19 cellular contexts compared by ENCODE assay signal in genomic region chr4:168541608-168541953, GRCh38. TPM values are rescaled to one million over a fixed set of nuclear protein-coding genes. Genes with fewer than 3 reads are reported as not detected.
DNase-seq lines count a peak whose midpoint lies in the region; ATAC-seq and TF ChIP-seq lines count a peak whose summit lies in the region.
"Had no signal": no experiment of that assay in that cellular context is flagged by ENCODE, and none has a peak within 500 bp of the region (broad histone marks: within the 10 kb centered on the region; RNA-seq: fewer than 3 reads in every experiment).

No MANE protein-coding gene starts in this region.

- intact Hi-C loops in natural killer cell (cut with micrococcal nuclease), result no loop called here

- POLR2A ChIA-PET in HEK293 (lab: Yijun Ruan, JAX), result no interaction called here
- POLR2A ChIA-PET in activated CD4-positive, alpha-beta T cell treated with anti-CD3 and anti-CD28 coated beads, Interleukin-2, amount 10 ng/mL, durations not matched to agents 7 days and 5 days (lab: Charles Lee), result no interaction called here

- H3K4me3 ChIP-seq in HEK293 (ENCODE audit: low read depth, low read length), result no peak overlapping the region
- H3K4me3 ChIP-seq in fibroblast of mammary gland (ENCODE audit: control insufficient read depth, low read depth, low read length), result no peak overlapping the region
- H3K4me3 ChIP-seq: cardiac muscle cell, mucosa of descending colon, spleen, stomach had no signal

- DNase-seq in fibroblast of mammary gland (ENCODE audit: low read depth), result peak; percentile 85
- DNase-seq in natural killer cell, result no peak
- no peak for DNase-seq in NCI-H69 (lab: John Stamatoyannopoulos, UW)
- DNase-seq in activated CD4-positive, alpha-beta T cell treated with anti-CD3 and anti-CD28 coated beads, Interleukin-2, amount 10 ng/mL, durations not matched to agents 7 days and 5 days, result no peak
- DNase-seq: activated naive CD4-positive, alpha-beta T cell treated with anti-CD3 and anti-CD28 coated beads for 36 hours; GF-D8; mucosa of descending colon; NCI-H2029; NCI-H526 treated with DMSO at 0.1 percent for 48 hours; spleen; stomach had no signal

- H3K27ac Mint-ChIP-seq in natural killer cell, result no peak overlapping the region
- no peak overlapping the region for H3K27ac Mint-ChIP-seq in activated CD4-positive, alpha-beta T cell treated with anti-CD3 and anti-CD28 coated beads, Interleukin-2, amount 10 ng/mL, durations not matched to agents 7 days and 5 days
- H3K27ac Mint-ChIP-seq: activated naive CD4-positive, alpha-beta T cell treated with anti-CD3 and anti-CD28 coated beads for 36 hours; T-helper 1 cell treated with Interleukin-12 subunit alpha and Interleukin-12 subunit beta and Interleukin-4 antibody, amounts not matched to agents 30 μg/mL and 1 μg/mL, for 36 hours had no signal

- no peaks in the 10 kb centered on the region for H3K9me3 ChIP-seq in HEK293 (ENCODE audit: control insufficient read depth, insufficient read depth, low read depth, low read length)
- H3K9me3 ChIP-seq: mucosa of descending colon, spleen, stomach had no signal

- peaks cover 17% of the 10 kb centered on the region for H3K4me1 ChIP-seq in HEK293 (ENCODE audit: control insufficient read depth, insufficient read depth, low read length)
- H3K4me1 ChIP-seq: parathyroid adenoma, spleen, stomach had no signal

- no peak for TF ChIP-seq CTCF in HEK293 (tag by site-specific recombination; IDR thresholded peaks at IDR 0.05)
- TF ChIP-seq CTCF in fibroblast of mammary gland (conservative IDR thresholded peaks at IDR 0.05; ENCODE audit: control insufficient read depth, insufficient read depth, low read depth, low read length), result no peak
- TF ChIP-seq CTCF in natural killer cell (IDR thresholded peaks at IDR 0.05), result no peak

- no peak overlapping the region for H3K27ac ChIP-seq in HEK293 (ENCODE audit: extremely low read depth, low read depth, low read length)
- H3K27ac ChIP-seq: cardiac muscle cell, parathyroid adenoma, spleen, stomach had no signal

- H3K27me3 Mint-ChIP-seq in natural killer cell (ENCODE audit: low read depth in 2 of 2), result peaks cover 6 to 17% of the 10 kb centered on the region in 2 donors
- peaks cover 5% of the 10 kb centered on the region for H3K27me3 Mint-ChIP-seq in activated CD4-positive, alpha-beta T cell treated with anti-CD3 and anti-CD28 coated beads, Interleukin-2, amount 10 ng/mL, durations not matched to agents 7 days and 5 days

- no peaks in the 10 kb centered on the region for H3K36me3 Mint-ChIP-seq in natural killer cell
- no peaks in the 10 kb centered on the region for H3K36me3 Mint-ChIP-seq in activated CD4-positive, alpha-beta T cell treated with anti-CD3 and anti-CD28 coated beads, Interleukin-2, amount 10 ng/mL, durations not matched to agents 7 days and 5 days (ENCODE audit: low read depth)

- no peak overlapping the region for H3K4me3 Mint-ChIP-seq in natural killer cell
- H3K4me3 Mint-ChIP-seq in activated CD4-positive, alpha-beta T cell treated with anti-CD3 and anti-CD28 coated beads, Interleukin-2, amount 10 ng/mL, durations not matched to agents 7 days and 5 days, result no peak overlapping the region
- H3K4me3 Mint-ChIP-seq: activated naive CD4-positive, alpha-beta T cell treated with anti-CD3 and anti-CD28 coated beads for 36 hours; T-helper 1 cell treated with Interleukin-12 subunit alpha and Interleukin-12 subunit beta and Interleukin-4 antibody, amounts not matched to agents 30 μg/mL and 1 μg/mL, for 36 hours had no signal

- ATAC-seq in SK-N-SH treated with all-trans-retinoic acid at 6 μM for 48 hours (peak; percentile 63), natural killer cell (no peak), GM18517 (IDR thresholded peaks at IDR 0.05; ENCODE audit: unreplicated experiment) (no peak)
- ATAC-seq: activated CD4-positive, CD25-positive, alpha-beta regulatory T cell treated with anti-CD3 and anti-CD28 coated beads, Interleukin-2, amount 50 U/mL, for 24 hours; mucosa of descending colon; Panc1 had no signal

- no peaks in the 10 kb centered on the region for H3K4me1 Mint-ChIP-seq in natural killer cell
- H3K4me1 Mint-ChIP-seq in activated CD4-positive, alpha-beta T cell treated with anti-CD3 and anti-CD28 coated beads, Interleukin-2, amount 10 ng/mL, durations not matched to agents 7 days and 5 days, result peaks cover 4% of the 10 kb centered on the region

- CTCF ChIA-PET in HEK293 (lab: Yijun Ruan, JAX), result no interaction called here
- CTCF ChIA-PET in activated CD4-positive, alpha-beta T cell treated with anti-CD3 and anti-CD28 coated beads, Interleukin-2, amount 10 ng/mL, durations not matched to agents 7 days and 5 days (lab: Charles Lee), result no interaction called here

- no peaks in the 10 kb centered on the region for H3K9me3 Mint-ChIP-seq in natural killer cell
- no peaks in the 10 kb centered on the region for H3K9me3 Mint-ChIP-seq in activated CD4-positive, alpha-beta T cell treated with anti-CD3 and anti-CD28 coated beads, Interleukin-2, amount 10 ng/mL, durations not matched to agents 7 days and 5 days
- H3K9me3 Mint-ChIP-seq: activated naive CD4-positive, alpha-beta T cell treated with anti-CD3 and anti-CD28 coated beads for 36 hours; T-helper 1 cell treated with Interleukin-12 subunit alpha and Interleukin-12 subunit beta and Interleukin-4 antibody, amounts not matched to agents 30 μg/mL and 1 μg/mL, for 36 hours had no signal

- no peaks in the 10 kb centered on the region for H3K36me3 ChIP-seq in HEK293 (ENCODE audit: control insufficient read depth in 2 of 2, insufficient read depth in 1 of 2, low read length in 2 of 2)
- H3K36me3 ChIP-seq: spleen, stomach had no signal

TF ChIP-seq in HEK293, 187 proteins besides CTCF, POLR2A, EP300 and RAD21 (continues in another document):
- no peak for TF ChIP-seq ZNF701 (tag by site-specific recombination; IDR thresholded peaks at IDR 0.05)
- 0 out of 2 replicates have a peak, but pooled peaks have one; percentile 14 for TF ChIP-seq EGR2 (tag by site-specific recombination; IDR thresholded peaks at IDR 0.05; ENCODE audit: low read depth)
- TF ChIP-seq ZNF18 (tag by site-specific recombination; IDR thresholded peaks at IDR 0.05), result no peak
- TF ChIP-seq ZNF266 (tag by site-specific recombination; IDR thresholded peaks at IDR 0.05; ENCODE audit: low read depth), result no peak
- no peak for TF ChIP-seq ZNF10 (tag by site-specific recombination; IDR thresholded peaks at IDR 0.05)
- no peak for TF ChIP-seq ZFP41 (tag by site-specific recombination; IDR thresholded peaks at IDR 0.05; ENCODE audit: borderline replicate concordance)
- TF ChIP-seq RBAK (tag by site-specific recombination; IDR thresholded peaks at IDR 0.05), result no peak
- TF ChIP-seq KLF8 (tag by site-specific recombination; IDR thresholded peaks at IDR 0.05), result no peak
- TF ChIP-seq ZNF629 (tag by site-specific recombination; IDR thresholded peaks at IDR 0.05), result 0 out of 2 replicates have a peak, but pooled peaks have one; percentile 15

TF ChIP-seq in SK-N-SH treated with all-trans-retinoic acid at 6 μM for 48 hours, 23 proteins besides CTCF, POLR2A, EP300 and RAD21:
- TF ChIP-seq TCF4 (CRISPR knock-in tag; IDR thresholded peaks at IDR 0.05; ENCODE audit: borderline replicate concordance), result no peak

RNA-seq across cellular contexts. Expression of gene PALLD, which starts 44.7 kb away (rescaled TPM):
- 10 to 100 TPM; 15.1 to 25.4 (median 22.8) TPM for total RNA-seq in natural killer cell
- 1 to 10 TPM; 2.4 to 2.8 TPM for total RNA-seq in activated CD4-positive, alpha-beta T cell treated with anti-CD3 and anti-CD28 coated beads, Interleukin-2, amount 10 ng/mL, durations not matched to agents 7 days and 5 days

Comparison
In these comparisons a context has a peak if more than half of its experiments do, and no peak if none do; other contexts are left out.
1. RNA of gene PALLD, which starts 44.7 kb away (total RNA-seq): 15.1 to 25.4 TPM in natural killer cell; 2.4 to 2.8 TPM in activated CD4-positive, alpha-beta T cell treated with anti-CD3 and anti-CD28 coated beads, Interleukin-2, amount 10 ng/mL, durations not matched to agents 7 days and 5 days; every median in the first group is over 4 times any median in the second.